Comparison of ENCODE assay signal across 26 cellular contexts in genomic region chrX:1813809-1814208, GRCh38.
A peak's percentile ranks its signal among the peaks of the same experiment; 100 is the strongest.
DNase-seq lines count a peak whose midpoint lies in the region; ATAC-seq and TF ChIP-seq lines count a peak whose summit lies in the region.
"Had no signal": no experiment of that assay in that cellular context is flagged by ENCODE, and none has a peak within 500 bp of the region (broad histone marks: within the 10 kb centered on the region; RNA-seq: fewer than 3 reads in every experiment).

No MANE protein-coding gene starts in this region.

- 80% methylated on average over 15 of the region's 15 CpGs for WGBS in esophagus muscularis mucosa

- intact Hi-C loops in activated CD8-positive, alpha-beta T cell treated with anti-CD3 and anti-CD28 coated beads for 36 hours (cut with micrococcal nuclease) = no loop called here
- intact Hi-C loops in CD8-positive, alpha-beta T cell (cut with DNase I, micrococcal nuclease) = no loop called here
- intact Hi-C loops in esophagus muscularis mucosa (cut with DNase I) = no loop called here

- no peaks in the 10 kb centered on the region for H3K9me3 ChIP-seq in CD8-positive, alpha-beta T cell (ENCODE audit: low read length)
- H3K9me3 ChIP-seq in esophagus muscularis mucosa (peaks cover 0 to 6% (median 2%) of the 10 kb centered on the region in 4 donors), right atrium auricular region (no peaks in the 10 kb centered on the region)
- H3K9me3 ChIP-seq: SJCRH30 had no signal

- TF ChIP-seq CTCF in activated CD8-positive, alpha-beta T cell treated with anti-CD3 and anti-CD28 coated beads for 36 hours (IDR thresholded peaks at IDR 0.05) = no peak
- no peak for TF ChIP-seq CTCF in CD8-positive, alpha-beta T cell (IDR thresholded peaks at IDR 0.05)
- no peak for TF ChIP-seq CTCF in esophagus muscularis mucosa (IDR thresholded peaks at IDR 0.05)
- no peak for TF ChIP-seq CTCF in neural crest cell (conservative IDR thresholded peaks at IDR 0.05)
- TF ChIP-seq CTCF in right atrium auricular region (IDR thresholded peaks at IDR 0.05) = no peak

- H3K4me1 ChIP-seq in CD8-positive, alpha-beta T cell (ENCODE audit: insufficient read depth, low read length) = no peaks in the 10 kb centered on the region
- H3K4me1 ChIP-seq in esophagus muscularis mucosa (no peaks in the 10 kb centered on the region), right atrium auricular region (no peaks in the 10 kb centered on the region)
- H3K4me1 ChIP-seq: SJCRH30 had no signal

- no peak overlapping the region for H3K4me3 Mint-ChIP-seq in activated CD8-positive, alpha-beta T cell treated with anti-CD3 and anti-CD28 coated beads for 36 hours
- no peak overlapping the region for H3K4me3 Mint-ChIP-seq in activated CD8-positive, alpha-beta T cell treated with anti-CD3 and anti-CD28 coated beads, Interleukin-2, amount 10 ng/mL, durations not matched to agents 7 days and 5 days
- H3K4me3 Mint-ChIP-seq in CD8-positive, alpha-beta T cell = no peak overlapping the region
- H3K4me3 Mint-ChIP-seq in neural crest cell = peak overlapping the region; percentile 11
- H3K4me3 Mint-ChIP-seq: B cell had no signal

- ATAC-seq in activated CD8-positive, alpha-beta T cell treated with anti-CD3 and anti-CD28 coated beads for 36 hours = peak; percentile 34
- no peak for ATAC-seq in activated CD8-positive, alpha-beta T cell treated with anti-CD3 and anti-CD28 coated beads, Interleukin-2, amount 10 ng/mL, durations not matched to agents 7 days and 5 days
- ATAC-seq in CD8-positive, alpha-beta T cell = peak; percentile 77
- ATAC-seq in GM21825 (IDR thresholded peaks at IDR 0.05; ENCODE audit: unreplicated experiment) = no peak
- ATAC-seq: GM12878, HCT116, PC-3 had no signal

- H3K27ac ChIP-seq in CD8-positive, alpha-beta T cell (ENCODE audit: low read depth, low read length) = no peak overlapping the region
- no peak overlapping the region for H3K27ac ChIP-seq in esophagus muscularis mucosa (replicated peaks in 1 of 4)
- H3K27ac ChIP-seq in right atrium auricular region = no peak overlapping the region
- H3K27ac ChIP-seq: 22Rv1, SJCRH30 had no signal

- H3K4me1 Mint-ChIP-seq in activated CD8-positive, alpha-beta T cell treated with anti-CD3 and anti-CD28 coated beads for 36 hours (ENCODE audit: low read depth) = no peaks in the 10 kb centered on the region
- H3K4me1 Mint-ChIP-seq in activated CD8-positive, alpha-beta T cell treated with anti-CD3 and anti-CD28 coated beads, Interleukin-2, amount 10 ng/mL, durations not matched to agents 7 days and 5 days (ENCODE audit: low read depth) = no peaks in the 10 kb centered on the region
- H3K4me1 Mint-ChIP-seq in CD8-positive, alpha-beta T cell (ENCODE audit: low read depth) = peaks cover 5% of the 10 kb centered on the region
- peaks cover 15% of the 10 kb centered on the region for H3K4me1 Mint-ChIP-seq in neural crest cell
- H3K4me1 Mint-ChIP-seq: B cell had no signal

- TF ChIP-seq POLR2A in esophagus muscularis mucosa (IDR thresholded peaks at IDR 0.05; ENCODE audit: low read depth) = no peak

- no peaks in the 10 kb centered on the region for H3K27me3 ChIP-seq in CD8-positive, alpha-beta T cell (ENCODE audit: insufficient read depth, low read length)
- peaks cover 0 to 27% (median 0%) of the 10 kb centered on the region in 4 donors for H3K27me3 ChIP-seq in esophagus muscularis mucosa
- H3K27me3 ChIP-seq in right atrium auricular region = no peaks in the 10 kb centered on the region
- H3K27me3 ChIP-seq: MG63, SJCRH30 had no signal

- no peak for TF ChIP-seq EP300 in esophagus muscularis mucosa (IDR thresholded peaks at IDR 0.05)

- no peaks in the 10 kb centered on the region for H3K27me3 Mint-ChIP-seq in activated CD8-positive, alpha-beta T cell treated with anti-CD3 and anti-CD28 coated beads for 36 hours
- H3K27me3 Mint-ChIP-seq in activated CD8-positive, alpha-beta T cell treated with anti-CD3 and anti-CD28 coated beads, Interleukin-2, amount 10 ng/mL, durations not matched to agents 7 days and 5 days (ENCODE audit: low read depth) = no peaks in the 10 kb centered on the region
- peaks cover 6% of the 10 kb centered on the region for H3K27me3 Mint-ChIP-seq in CD8-positive, alpha-beta T cell (ENCODE audit: low read depth)
- no peaks in the 10 kb centered on the region for H3K27me3 Mint-ChIP-seq in neural crest cell (ENCODE audit: low read depth)
- H3K27me3 Mint-ChIP-seq: B cell had no signal

- H3K27ac Mint-ChIP-seq in activated CD8-positive, alpha-beta T cell treated with anti-CD3 and anti-CD28 coated beads for 36 hours = no peak overlapping the region
- no peak overlapping the region for H3K27ac Mint-ChIP-seq in activated CD8-positive, alpha-beta T cell treated with anti-CD3 and anti-CD28 coated beads, Interleukin-2, amount 10 ng/mL, durations not matched to agents 7 days and 5 days
- peak overlapping the region; percentile 32 for H3K27ac Mint-ChIP-seq in CD8-positive, alpha-beta T cell
- peak overlapping the region; percentile 28 for H3K27ac Mint-ChIP-seq in neural crest cell (ENCODE audit: unreplicated experiment)
- H3K27ac Mint-ChIP-seq: B cell had no signal

- CTCF ChIA-PET in activated CD8-positive, alpha-beta T cell treated with anti-CD3 and anti-CD28 coated beads for 36 hours (lab: Charles Lee) = no interaction called here
- CTCF ChIA-PET in activated CD8-positive, alpha-beta T cell treated with anti-CD3 and anti-CD28 coated beads, Interleukin-2, amount 10 ng/mL, durations not matched to agents 7 days and 5 days (lab: Charles Lee) = no interaction called here
- CTCF ChIA-PET in CD8-positive, alpha-beta T cell (lab: Charles Lee) = no interaction called here

- H3K9me3 Mint-ChIP-seq in activated CD8-positive, alpha-beta T cell treated with anti-CD3 and anti-CD28 coated beads for 36 hours = peaks cover 2% of the 10 kb centered on the region
- H3K9me3 Mint-ChIP-seq in activated CD8-positive, alpha-beta T cell treated with anti-CD3 and anti-CD28 coated beads, Interleukin-2, amount 10 ng/mL, durations not matched to agents 7 days and 5 days (ENCODE audit: insufficient read depth) = peaks cover 7% of the 10 kb centered on the region
- H3K9me3 Mint-ChIP-seq in CD8-positive, alpha-beta T cell = no peaks in the 10 kb centered on the region
- peaks cover 4% of the 10 kb centered on the region for H3K9me3 Mint-ChIP-seq in neural crest cell

- no peaks in the 10 kb centered on the region for H3K36me3 ChIP-seq in CD8-positive, alpha-beta T cell (ENCODE audit: insufficient read depth, low read length)
- H3K36me3 ChIP-seq in esophagus muscularis mucosa (no peaks in the 10 kb centered on the region), right atrium auricular region (no peaks in the 10 kb centered on the region)
- H3K36me3 ChIP-seq: MG63, SJCRH30 had no signal

- peak; percentile 23 for DNase-seq in activated CD8-positive, alpha-beta T cell treated with anti-CD3 and anti-CD28 coated beads for 36 hours
- no peak for DNase-seq in activated CD8-positive, alpha-beta T cell treated with anti-CD3 and anti-CD28 coated beads, Interleukin-2, amount 10 ng/mL, durations not matched to agents 7 days and 5 days
- DNase-seq in CD8-positive, alpha-beta T cell = peak in 1 of 7 experiments; percentile 41
- peak; percentile 55 for DNase-seq in esophagus muscularis mucosa (ENCODE audit: extremely low spot score)
- DNase-seq in neural crest cell (ENCODE audit: low read depth, low spot score) = no peak
- DNase-seq in right atrium auricular region (ENCODE audit: low spot score) = no peak
- no peak for DNase-seq in activated effector memory CD4-positive, alpha-beta T cell treated with Interleukin-2 at 50 U/mL for 16 hours
- DNase-seq: COR-L47; EL; GDM1; IMR-90; KG1; MG63; NCI-H1105 treated with DMSO at 0.1 percent for 48 hours; NCI-H2029; NCI-H446; NCI-H524 treated with DMSO at 0.1 percent for 48 hours; NCI-H774; NK-92 treated with Interleukin-12 subunit alpha and Interleukin-12 subunit beta, amount 100 ng/mL, for 24 hours; PC-3; SJCRH30 had no signal

- POLR2A ChIA-PET in activated CD8-positive, alpha-beta T cell treated with anti-CD3 and anti-CD28 coated beads for 36 hours (lab: Charles Lee) = no interaction called here
- POLR2A ChIA-PET in activated CD8-positive, alpha-beta T cell treated with anti-CD3 and anti-CD28 coated beads, Interleukin-2, amount 10 ng/mL, durations not matched to agents 7 days and 5 days (lab: Charles Lee) = no interaction called here
- POLR2A ChIA-PET in CD8-positive, alpha-beta T cell (lab: Charles Lee) = no interaction called here

- H3K36me3 Mint-ChIP-seq in activated CD8-positive, alpha-beta T cell treated with anti-CD3 and anti-CD28 coated beads for 36 hours (ENCODE audit: low read depth) = no peaks in the 10 kb centered on the region
- no peaks in the 10 kb centered on the region for H3K36me3 Mint-ChIP-seq in activated CD8-positive, alpha-beta T cell treated with anti-CD3 and anti-CD28 coated beads, Interleukin-2, amount 10 ng/mL, durations not matched to agents 7 days and 5 days (ENCODE audit: low read depth)
- no peaks in the 10 kb centered on the region for H3K36me3 Mint-ChIP-seq in CD8-positive, alpha-beta T cell
- H3K36me3 Mint-ChIP-seq in neural crest cell (ENCODE audit: low read depth) = no peaks in the 10 kb centered on the region

- no peak overlapping the region for H3K4me3 ChIP-seq in CD8-positive, alpha-beta T cell (ENCODE audit: low read depth, low read length)
- H3K4me3 ChIP-seq in esophagus muscularis mucosa (no peak overlapping the region), right atrium auricular region (no peak overlapping the region)
- H3K4me3 ChIP-seq: GM12878, MG63, SJCRH30 had no signal

Comparison
In these comparisons a context has a peak if more than half of its experiments do, and no peak if none do; other contexts are left out.
1. ATAC-seq: peak in activated CD8-positive, alpha-beta T cell treated with anti-CD3 and anti-CD28 coated beads for 36 hours (single experiment) and CD8-positive, alpha-beta T cell (single experiment); none in activated CD8-positive, alpha-beta T cell treated with anti-CD3 and anti-CD28 coated beads, Interleukin-2, amount 10 ng/mL, durations not matched to agents 7 days and 5 days (single experiment) and GM21825 (single experiment).
2. DNase-seq: peak in activated CD8-positive, alpha-beta T cell treated with anti-CD3 and anti-CD28 coated beads for 36 hours (single experiment) and esophagus muscularis mucosa (single experiment); none in activated CD8-positive, alpha-beta T cell treated with anti-CD3 and anti-CD28 coated beads, Interleukin-2, amount 10 ng/mL, durations not matched to agents 7 days and 5 days (single experiment), neural crest cell (single experiment), right atrium auricular region (single experiment) and activated effector memory CD4-positive, alpha-beta T cell treated with Interleukin-2 at 50 U/mL for 16 hours (single experiment).
3. H3K27ac Mint-ChIP-seq: peak in CD8-positive, alpha-beta T cell (single experiment) and neural crest cell (single experiment); none in activated CD8-positive, alpha-beta T cell treated with anti-CD3 and anti-CD28 coated beads for 36 hours (single experiment) and activated CD8-positive, alpha-beta T cell treated with anti-CD3 and anti-CD28 coated beads, Interleukin-2, amount 10 ng/mL, durations not matched to agents 7 days and 5 days (single experiment).